7 cellular contexts compared by ENCODE assay signal in genomic region chr4:98446499-98447375, GRCh38.
DNase-seq lines count a peak whose midpoint lies in the region; ATAC-seq lines count a peak whose summit lies in the region.

No MANE protein-coding gene starts in this region.

- peak; percentile 79 for ATAC-seq in GM19455 (IDR thresholded peaks at IDR 0.05; ENCODE audit: unreplicated experiment)
- ATAC-seq in HG03378 (IDR thresholded peaks at IDR 0.05; ENCODE audit: unreplicated experiment): peak; percentile 73
- ATAC-seq in activated CD4-positive, CD25-positive, alpha-beta regulatory T cell treated with anti-CD3 and anti-CD28 coated beads, Interleukin-2, amount 50 U/mL, for 24 hours: peak; percentile 93 to 95

- DNase-seq in effector CD4-positive, alpha-beta T cell: peak; percentile 38
- DNase-seq in stimulated activated CD4-positive, alpha-beta T cell treated with anti-CD3 and anti-CD28 coated beads, Interleukin-15, amount 100 ng/mL, for 24 hours: peak; percentile 73
- no peak for DNase-seq in NCI-H1048 (lab: John Stamatoyannopoulos, UW)
- DNase-seq in mesenteric fat pad (ENCODE audit: low spot score): no peak

Comparison
In these comparisons a context has a peak if more than half of its experiments do, and no peak if none do; other contexts are left out.
1. DNase-seq: peak in effector CD4-positive, alpha-beta T cell (single experiment) and stimulated activated CD4-positive, alpha-beta T cell treated with anti-CD3 and anti-CD28 coated beads, Interleukin-15, amount 100 ng/mL, for 24 hours (single experiment); none in NCI-H1048 (single experiment) and mesenteric fat pad (single experiment).
2. Peak in every context shown above with its lines, with median percentiles within 50 percentile points of each other: ATAC-seq.